ENCODE assay signal across 11 cellular contexts in genomic region chr6:21164768-21165326, GRCh38.
DNase-seq lines count a peak whose midpoint lies in the region; ATAC-seq and TF ChIP-seq lines count a peak whose summit lies in the region.
"Had no signal": no experiment of that assay in that cellular context is flagged by ENCODE, and none has a peak within 500 bp of the region (broad histone marks: within the 10 kb centered on the region; RNA-seq: fewer than 3 reads in every experiment).

No MANE protein-coding gene starts in this region.

- peaks cover 32% of the 10 kb centered on the region for H3K4me1 Mint-ChIP-seq in activated CD4-positive, alpha-beta T cell treated with anti-CD3 and anti-CD28 coated beads, Interleukin-2, amount 10 ng/mL, durations not matched to agents 24 days and 14 days
- peaks cover 32 to 46% of the 10 kb centered on the region in 2 donors for H3K4me1 Mint-ChIP-seq in natural killer cell treated with Interleukin-12 subunit alpha and Interleukin-12 subunit beta and Interleukin-15 and Interleukin-18, amount 100 ng/mL, for 72 hours (ENCODE audit: low read depth in 2 of 2)

- DNase-seq in activated CD4-positive, alpha-beta T cell treated with anti-CD3 and anti-CD28 coated beads, Interleukin-2, amount 10 ng/mL, durations not matched to agents 24 days and 14 days: peak; percentile 69
- no peak for DNase-seq in activated CD4-positive, alpha-beta T cell treated with anti-CD3 and anti-CD28 coated beads for 4 hours
- DNase-seq in NB4 (ENCODE audit: low read depth) (peak; percentile 12), NCI-H2196 treated with DMSO at 0.1 percent for 48 hours (lab: John Stamatoyannopoulos, UW; ENCODE audit: unreplicated experiment) (no peak), NCI-H1930 (lab: John Stamatoyannopoulos, UW) (no peak), amygdala (lab: John Stamatoyannopoulos, UW) (no peak)
- DNase-seq in natural killer cell treated with Interleukin-12 subunit alpha and Interleukin-12 subunit beta and Interleukin-15 and Interleukin-18, amount 100 ng/mL, for 72 hours (ENCODE audit: low spot score): no peak
- DNase-seq: lower lobe of right lung, SJCRH30 had no signal

- peak overlapping the region; percentile 4 for H3K4me3 Mint-ChIP-seq in activated CD4-positive, alpha-beta T cell treated with anti-CD3 and anti-CD28 coated beads, Interleukin-2, amount 10 ng/mL, durations not matched to agents 24 days and 14 days
- H3K4me3 Mint-ChIP-seq in natural killer cell treated with Interleukin-12 subunit alpha and Interleukin-12 subunit beta and Interleukin-15 and Interleukin-18, amount 100 ng/mL, for 72 hours: peak overlapping the region; percentile 27

- no peak overlapping the region for H3K4me3 ChIP-seq in NB4 (ENCODE audit: low read depth, low read length)
- H3K4me3 ChIP-seq: cardiac muscle cell, lower lobe of right lung, SJCRH30 had no signal

- intact Hi-C loops in activated CD4-positive, alpha-beta T cell treated with anti-CD3 and anti-CD28 coated beads, Interleukin-2, amount 10 ng/mL, durations not matched to agents 24 days and 14 days (cut with micrococcal nuclease): no loop called here

- no peaks in the 10 kb centered on the region for H3K27me3 Mint-ChIP-seq in activated CD4-positive, alpha-beta T cell treated with anti-CD3 and anti-CD28 coated beads, Interleukin-2, amount 10 ng/mL, durations not matched to agents 24 days and 14 days
- H3K27me3 Mint-ChIP-seq in natural killer cell treated with Interleukin-12 subunit alpha and Interleukin-12 subunit beta and Interleukin-15 and Interleukin-18, amount 100 ng/mL, for 72 hours: no peaks in the 10 kb centered on the region

- peaks cover 3% of the 10 kb centered on the region for H3K36me3 Mint-ChIP-seq in activated CD4-positive, alpha-beta T cell treated with anti-CD3 and anti-CD28 coated beads, Interleukin-2, amount 10 ng/mL, durations not matched to agents 24 days and 14 days (ENCODE audit: low read depth)
- peaks cover 4% of the 10 kb centered on the region for H3K36me3 Mint-ChIP-seq in natural killer cell treated with Interleukin-12 subunit alpha and Interleukin-12 subunit beta and Interleukin-15 and Interleukin-18, amount 100 ng/mL, for 72 hours

- no peak for TF ChIP-seq CTCF in NB4 (IDR thresholded peaks at IDR 0.05; ENCODE audit: low read depth, low read length)

- ATAC-seq in HG02678 (IDR thresholded peaks at IDR 0.05; ENCODE audit: unreplicated experiment): peak; percentile 79
- ATAC-seq in natural killer cell treated with Interleukin-12 subunit alpha and Interleukin-12 subunit beta and Interleukin-15 and Interleukin-18, amount 100 ng/mL, for 72 hours: peak; percentile 72 to 77

- H3K27ac Mint-ChIP-seq in activated CD4-positive, alpha-beta T cell treated with anti-CD3 and anti-CD28 coated beads, Interleukin-2, amount 10 ng/mL, durations not matched to agents 24 days and 14 days: no peak overlapping the region
- H3K27ac Mint-ChIP-seq in natural killer cell treated with Interleukin-12 subunit alpha and Interleukin-12 subunit beta and Interleukin-15 and Interleukin-18, amount 100 ng/mL, for 72 hours: peak overlapping the region in 1 of 2 donors; percentile 34

- no peak for TF ChIP-seq POLR2A in NB4 (IDR thresholded peaks at IDR 0.05; ENCODE audit: extremely low read depth, insufficient read length)

- peaks cover 5% of the 10 kb centered on the region for H3K9me3 Mint-ChIP-seq in activated CD4-positive, alpha-beta T cell treated with anti-CD3 and anti-CD28 coated beads, Interleukin-2, amount 10 ng/mL, durations not matched to agents 24 days and 14 days
- no peaks in the 10 kb centered on the region for H3K9me3 Mint-ChIP-seq in natural killer cell treated with Interleukin-12 subunit alpha and Interleukin-12 subunit beta and Interleukin-15 and Interleukin-18, amount 100 ng/mL, for 72 hours

Comparison
In these comparisons a context has a peak if more than half of its experiments do, and no peak if none do; other contexts are left out.
1. DNase-seq: peak in activated CD4-positive, alpha-beta T cell treated with anti-CD3 and anti-CD28 coated beads, Interleukin-2, amount 10 ng/mL, durations not matched to agents 24 days and 14 days (single experiment) and NB4 (single experiment); none in activated CD4-positive, alpha-beta T cell treated with anti-CD3 and anti-CD28 coated beads for 4 hours (0 of 2), natural killer cell treated with Interleukin-12 subunit alpha and Interleukin-12 subunit beta and Interleukin-15 and Interleukin-18, amount 100 ng/mL, for 72 hours (single experiment), NCI-H2196 treated with DMSO at 0.1 percent for 48 hours (single experiment), NCI-H1930 (0 of 2) and amygdala (0 of 56).